Comparison of ENCODE assay signal across 9 cellular contexts in the genomic region with DNA sequence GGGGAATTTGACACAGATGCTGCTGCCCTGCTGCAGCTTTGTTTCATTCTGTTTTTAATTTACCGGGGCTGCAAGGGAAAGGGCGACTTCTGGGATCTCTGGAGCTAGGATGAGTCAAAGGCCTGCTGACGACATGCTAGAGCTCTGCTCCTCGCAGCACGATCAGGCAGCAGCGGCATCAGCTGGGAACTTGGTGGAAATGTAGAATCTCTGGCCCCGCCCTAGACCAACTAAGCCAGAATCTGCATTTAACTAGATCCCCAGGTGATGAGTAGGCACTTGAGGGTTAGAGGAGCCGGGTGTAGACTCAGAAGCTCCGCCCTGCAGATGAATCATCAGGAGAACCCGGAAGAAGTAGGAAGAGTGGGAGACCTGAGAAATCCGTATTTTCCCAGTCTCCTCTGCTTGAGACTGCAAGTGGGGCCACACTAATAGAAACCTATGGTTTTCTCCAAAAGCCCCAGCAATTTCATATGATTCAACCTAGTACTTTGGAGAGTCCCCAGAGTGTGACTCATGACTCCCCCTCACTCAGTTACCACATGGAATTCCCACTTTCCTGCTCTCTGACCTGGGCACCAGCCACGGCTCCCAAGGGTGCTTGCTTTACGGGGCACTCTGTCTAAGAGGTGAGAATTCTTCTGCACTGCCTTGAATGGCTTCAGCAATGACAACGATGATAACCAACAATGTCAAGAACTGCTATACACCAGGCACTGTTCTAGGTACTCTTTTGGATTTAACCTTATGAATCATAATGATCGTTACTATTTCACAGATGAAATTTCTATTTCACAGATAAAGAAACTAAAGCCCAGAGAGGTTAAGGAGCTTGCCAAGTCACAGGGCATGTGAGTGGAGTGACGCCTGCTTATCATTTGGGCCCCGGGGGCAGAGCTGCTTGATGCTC. TPM values are rescaled to one million over a fixed set of nuclear protein-coding genes. Genes with fewer than 3 reads are reported as not detected.
DNase-seq lines count a peak whose midpoint lies in the region; ATAC-seq, FAIRE-seq and TF ChIP-seq lines count a peak whose summit lies in the region.
"Had no signal": no experiment of that assay in that cellular context is flagged by ENCODE, and none has a peak within 500 bp of the region (broad histone marks: within the 10 kb centered on the region; RNA-seq: fewer than 3 reads in every experiment).

No MANE protein-coding gene starts in this region.

- SMC1A ChIA-PET in GM12878 (lab: Charles Lee; ENCODE audit: uncharacterized antibody, unreplicated experiment), result interaction anchor here (0.7 to 2.4 kb wide), 14 partner anchors 17 to 523 kb away, joined by 3 to 10 read pairs (median 3); a partner anchor contains a TSS

- DNase-seq in Panc1 (ENCODE audit: low read depth, low spot score) (peak; percentile 88), GM12878 (ENCODE audit: low read depth, low spot score) (peak; percentile 60), left colon (peak; percentile 37 to 58), NCI-H1092 (lab: John Stamatoyannopoulos, UW) (no peak)
- DNase-seq in stimulated activated effector memory CD8-positive, alpha-beta T cell treated with anti-CD3 and anti-CD28 coated beads, Interleukin-12 subunit alpha, Interleukin-12 subunit beta, amount 100 ng/mL, for 72 hours (ENCODE audit: low spot score in 2 of 2), result peak; percentile 44 to 83

- H3K36me3 ChIP-seq in ACC112 (ENCODE audit: insufficient read depth, low read length) (no peaks in the 10 kb centered on the region), Panc1 (ENCODE audit: control insufficient read depth, insufficient read depth, low read length) (no peaks in the 10 kb centered on the region), GM12878 (ENCODE audit: control insufficient read depth in 2 of 2, insufficient read depth in 2 of 2, low read length in 1 of 2) (no peaks in the 10 kb centered on the region)

- peak overlapping the region; percentile 81 for H3K27ac Mint-ChIP-seq in stimulated activated effector memory CD8-positive, alpha-beta T cell treated with anti-CD3 and anti-CD28 coated beads, Interleukin-12 subunit alpha, Interleukin-12 subunit beta, amount 100 ng/mL, for 72 hours

- peak overlapping the region; percentile 73 for H3K4me3 ChIP-seq in ACC112 (ENCODE audit: low read depth, low read length)
- peak overlapping the region in 1 of 2 experiments; percentile 29; a peak in 3 of 4 replicates for H3K4me3 ChIP-seq in Panc1 (ENCODE audit: low read depth in 2 of 2, low read length in 2 of 2)
- no peak overlapping the region for H3K4me3 ChIP-seq in GM12878

- peaks cover 32% of the 10 kb centered on the region for H3K4me1 Mint-ChIP-seq in stimulated activated effector memory CD8-positive, alpha-beta T cell treated with anti-CD3 and anti-CD28 coated beads, Interleukin-12 subunit alpha, Interleukin-12 subunit beta, amount 100 ng/mL, for 72 hours

- peak; percentile 46 to 71; a peak in 2 of 4 replicates for TF ChIP-seq EP300 in GM12878 (IDR thresholded peaks at IDR 0.05; ENCODE audit: borderline replicate concordance in 1 of 2, control insufficient read depth in 1 of 2, low read depth in 2 of 2, low read length in 2 of 2)

- H2AFZ ChIP-seq in ACC112 (ENCODE audit: low read length, unreplicated experiment) (peak overlapping the region; percentile 70), GM12878 (ENCODE audit: control insufficient read depth, low read depth, low read length) (peak overlapping the region; percentile 31)

- 2% methylated on average over 17 of the region's 17 CpGs for WGBS in GM12878 (ENCODE audit: insufficient coverage, insufficient replicate concordance, low lambda C conversion rate, missing lambda C conversion rate)

- peak overlapping the region; percentile 75 for H3K4me2 ChIP-seq in GM12878 (ENCODE audit: control insufficient read depth, insufficient read depth)

- CTCF ChIA-PET in Panc1 (lab: Charles Lee) (interaction anchor here (1.5 kb wide), 1 partner anchor 44 kb away, joined by 3 read pairs; no protein-coding TSS in a partner anchor), GM12878 (lab: Yijun Ruan, JAX) (interaction anchor here (1.0 to 3.0 kb wide), 7 partner anchors 19 to 212 kb away, joined by 3 to 10 read pairs (median 4); a partner anchor contains a TSS)

- H3K4me3 Mint-ChIP-seq in stimulated activated effector memory CD8-positive, alpha-beta T cell treated with anti-CD3 and anti-CD28 coated beads, Interleukin-12 subunit alpha, Interleukin-12 subunit beta, amount 100 ng/mL, for 72 hours, result peak overlapping the region; percentile 64

- peak overlapping the region; percentile 32 for H3K9ac ChIP-seq in GM12878 (ENCODE audit: control insufficient read depth, insufficient read depth, low read length)

- no TSS peak for BruUV-seq in Panc1 (replicated peaks; lab: Mats Ljungman, UMichigan)
- no TSS peak for BruUV-seq in GM12878 (replicated peaks; lab: Mats Ljungman, UMichigan)

- no peaks in the 10 kb centered on the region for H3K27me3 ChIP-seq in ACC112 (ENCODE audit: insufficient read depth, low read length)
- H3K27me3 ChIP-seq in Panc1 (ENCODE audit: control insufficient read depth, insufficient read depth, low read length), result no peaks in the 10 kb centered on the region
- H3K27me3 ChIP-seq in GM12878 (replicated peaks in 1 of 2; ENCODE audit: control insufficient read depth in 2 of 2, insufficient read depth in 2 of 2, low read length in 1 of 2), result no peaks in the 10 kb centered on the region

- RAD21 ChIA-PET in GM12878 (lab: Charles Lee; ENCODE audit: unreplicated experiment), result interaction anchor here (0.7 to 3.4 kb wide), 15 partner anchors 9 to 522 kb away, joined by 3 to 17 read pairs (median 3); a partner anchor contains a TSS

- intact Hi-C loops in Panc1 (cut with micrococcal nuclease; ENCODE audit: unreplicated experiment) (no loop called here), GM12878 (cut with micrococcal nuclease; ENCODE audit: unreplicated experiment) (loop anchor here (2.0 to 10.0 kb wide), 3 partner anchors 47 to 345 kb away; no protein-coding TSS in a partner anchor), left colon (cut with DNase I, micrococcal nuclease) (no loop called here)

- POLR2A ChIA-PET in Panc1 (lab: Charles Lee), result interaction anchor here (0.6 to 1.0 kb wide), 2 partner anchors 52 to 78 kb away, joined by 4 to 5 read pairs; a partner anchor contains a TSS
- POLR2A ChIA-PET in GM12878 (lab: Charles Lee), result interaction anchor here (0.6 to 1.4 kb wide), 5 partner anchors 10 to 142 kb away, joined by 3 to 5 read pairs (median 4); no protein-coding TSS in a partner anchor

- H3K36me3 Mint-ChIP-seq in stimulated activated effector memory CD8-positive, alpha-beta T cell treated with anti-CD3 and anti-CD28 coated beads, Interleukin-12 subunit alpha, Interleukin-12 subunit beta, amount 100 ng/mL, for 72 hours, result no peaks in the 10 kb centered on the region

- peak; percentile 39 for TF ChIP-seq RAD21 in GM12878 (IDR thresholded peaks at IDR 0.05; ENCODE audit: insufficient read depth, low read depth, low read length)

- no peaks in the 10 kb centered on the region for H3K9me3 Mint-ChIP-seq in stimulated activated effector memory CD8-positive, alpha-beta T cell treated with anti-CD3 and anti-CD28 coated beads, Interleukin-12 subunit alpha, Interleukin-12 subunit beta, amount 100 ng/mL, for 72 hours

- peak; percentile 40 for ATAC-seq in GM18861 (IDR thresholded peaks at IDR 0.05; ENCODE audit: unreplicated experiment)
- peak; percentile 59 for ATAC-seq in HG03378 (IDR thresholded peaks at IDR 0.05; ENCODE audit: unreplicated experiment)
- peak; percentile 93 for ATAC-seq in Panc1
- ATAC-seq in GM12878, result peak; percentile 78
- ATAC-seq in left colon, result peak; percentile 90
- ATAC-seq in stimulated activated effector memory CD8-positive, alpha-beta T cell treated with anti-CD3 and anti-CD28 coated beads, Interleukin-12 subunit alpha, Interleukin-12 subunit beta, amount 100 ng/mL, for 72 hours, result peak; percentile 93

- no peak for FAIRE-seq in GM12878 (lab: Jason Lieb, UNC)
- FAIRE-seq: GM18507 had no signal

- H4K20me1 ChIP-seq in GM12878 (ENCODE audit: control insufficient read depth, insufficient read depth), result no peaks in the 10 kb centered on the region

- H3K27ac ChIP-seq in ACC112 (ENCODE audit: low read depth, low read length) (peak overlapping the region; percentile 97), Panc1 (ENCODE audit: low read length) (peak overlapping the region; percentile 68), GM12878 (ENCODE audit: control insufficient read depth, insufficient read depth) (peak overlapping the region; percentile 71)

- H3K4me1 ChIP-seq in ACC112 (ENCODE audit: control insufficient read depth, insufficient read depth, low read length, unreplicated experiment), result peaks cover 40% of the 10 kb centered on the region
- peaks cover 10% of the 10 kb centered on the region for H3K4me1 ChIP-seq in Panc1 (ENCODE audit: control insufficient read depth, insufficient read depth, low read length)
- peaks cover 44% of the 10 kb centered on the region for H3K4me1 ChIP-seq in GM12878 (ENCODE audit: control insufficient read depth, insufficient read depth, low read length)

- in situ Hi-C loops in Panc1 (cut with HindIII; ENCODE audit: low pct_unique_long_range_greater_than_20kb, low sequenced_read_pairs), result no loop called here
- in situ Hi-C loops in GM12878 (cut with MboI), result no loop called here

- H3K9me3 ChIP-seq in Panc1 (ENCODE audit: control insufficient read depth, insufficient read depth, low read depth, low read length) (no peaks in the 10 kb centered on the region), GM12878 (replicated peaks; ENCODE audit: control insufficient read depth, insufficient read depth, low read length) (peaks cover 4% of the 10 kb centered on the region; the same call in 2 of the 3 replicates)

- H3K79me2 ChIP-seq in ACC112 (ENCODE audit: control insufficient read depth, insufficient read depth, low read length, unreplicated experiment) (no peaks in the 10 kb centered on the region), GM12878 (ENCODE audit: control insufficient read depth, insufficient read depth, low read length) (no peaks in the 10 kb centered on the region)

- TF ChIP-seq CTCF in Panc1 (IDR thresholded peaks at IDR 0.05) (no peak), GM12878 (IDR thresholded peaks at IDR 0.05 in 2 of 3, conservative IDR thresholded peaks at IDR 0.05 in 1 of 3; ENCODE audit: control insufficient read depth in 2 of 3, extremely low read depth in 1 of 3, insufficient read depth in 1 of 3, low read depth in 3 of 3, low read length in 3 of 3) (peak in 1 of 3 experiments; percentile 30; a peak in 2 of 6 replicates)

- TF ChIP-seq POLR2A in GM12878 (IDR thresholded peaks at IDR 0.05; ENCODE audit: low read depth, low read length), result no peak

RNA-seq across cellular contexts. Expression of a gene that starts 18.1 kb away (rescaled TPM):
- total RNA-seq in Panc1 (2021; ENCODE audit: unreplicated experiment) (22.7 TPM), GM12878 (2014; rRNA removed) (45.4 and 54.7 TPM in 2 replicates), GM12878 (2014; rRNA removed; fragmentation: Illumina TruSeq; extraction: Trizol) (32.7 and 36.9 TPM in 2 replicates), GM12878 (2021) (55.4 and 63.2 TPM in 2 replicates), left colon (1 to 10 TPM; 1.2 to 2.7 TPM)
- polyA plus RNA-seq in Panc1 (2012; ENCODE audit: insufficient read length), result 43.9 TPM
- 1.7 TPM in 2 replicates for total RNA-seq in GM12878 (2013; cell fraction: nucleolus; rRNA removed)
- polyA plus RNA-seq in GM12878 (2011; ENCODE audit: low read depth), result 6.2 TPM
- polyA plus RNA-seq in GM12878 (2011; rRNA removed) (1.7 and 3.6 TPM in 2 replicates), GM12878 (2014; fragmentation: Illumina TruSeq; extraction: Trizol) (14.3 and 30.9 TPM in 2 replicates), GM12878 (2014; fragmentation: Nextera tagmentation; extraction: Ambion mirVana) (1 to 10 TPM; 2.6 to 5.8 TPM), GM12878 (2014; rRNA removed) (75.2 and 81.4 TPM in 2 replicates), GM12878 (2016; fragmentation: Nextera tagmentation; extraction: Ambion mirVana) (10 to 100 TPM in 1 of 2 experiments, 1 to 10 TPM in 1; 7.9 to 11.6 TPM)
- 3.4 and 5.6 TPM in 2 replicates for polyA plus RNA-seq in GM12878 (2011; cell fraction: cytosol; rRNA removed)
- polyA plus RNA-seq in GM12878 (2011; cell fraction: nucleus; rRNA removed), result 2.8 and 3.0 TPM in 2 replicates
- polyA plus RNA-seq in GM12878 (2012), result 19.4 and 30.4 TPM in 2 replicates
- 2.8 and 4.0 TPM in 2 replicates for polyA minus RNA-seq in GM12878 (2011; rRNA and poly(A)+ RNA removed)
- polyA minus RNA-seq in GM12878 (2011; cell fraction: cytosol; rRNA and poly(A)+ RNA removed), result 0.67 and 1.7 TPM in 2 replicates
- 0.86 and 1.1 TPM in 2 replicates for polyA minus RNA-seq in GM12878 (2011; cell fraction: nucleus; rRNA and poly(A)+ RNA removed)

RNA-seq across cellular contexts. Expression of a gene that starts 49.4 kb away (rescaled TPM):
- total RNA-seq in Panc1 (2021; ENCODE audit: unreplicated experiment) (27.0 TPM), GM12878 (2014; rRNA removed) (51.4 and 56.9 TPM in 2 replicates), GM12878 (2014; rRNA removed; fragmentation: Illumina TruSeq; extraction: Trizol) (19.6 and 22.8 TPM in 2 replicates), GM12878 (2021) (32.4 and 32.9 TPM in 2 replicates), left colon (10 to 100 TPM in 1 of 2 donors, 1 to 10 TPM in 1; 9.9 to 13.8 TPM)
- 56.3 TPM for polyA plus RNA-seq in Panc1 (2012; ENCODE audit: insufficient read length)
- total RNA-seq in GM12878 (2013; cell fraction: nucleolus; rRNA removed), result 80.6 and 82.0 TPM in 2 replicates
- polyA plus RNA-seq in GM12878 (2011; ENCODE audit: low read depth), result 9.2 TPM
- polyA plus RNA-seq in GM12878 (2011; rRNA removed) (25.3 and 26.6 TPM in 2 replicates), GM12878 (2014; fragmentation: Illumina TruSeq; extraction: Trizol) (8.2 and 11.4 TPM in 2 replicates), GM12878 (2014; fragmentation: Nextera tagmentation; extraction: Ambion mirVana) (10 to 100 TPM in 1 of 2 experiments, 1 to 10 TPM in 1; 7.1 to 14.2 TPM), GM12878 (2014; rRNA removed) (62.6 and 67.1 TPM in 2 replicates), GM12878 (2016; fragmentation: Nextera tagmentation; extraction: Ambion mirVana) (10 to 100 TPM; 54.6 to 59.3 TPM)
- polyA plus RNA-seq in GM12878 (2011; cell fraction: cytosol; rRNA removed), result 35.6 and 60.0 TPM in 2 replicates
- 35.9 and 43.3 TPM in 2 replicates for polyA plus RNA-seq in GM12878 (2011; cell fraction: nucleus; rRNA removed)
- polyA plus RNA-seq in GM12878 (2012), result 17.4 and 18.7 TPM in 2 replicates
- 25.8 and 28.8 TPM in 2 replicates for polyA minus RNA-seq in GM12878 (2011; rRNA and poly(A)+ RNA removed)
- polyA minus RNA-seq in GM12878 (2011; cell fraction: cytosol; rRNA and poly(A)+ RNA removed), result 5.7 and 10.1 TPM in 2 replicates
- 20.2 and 40.2 TPM in 2 replicates for polyA minus RNA-seq in GM12878 (2011; cell fraction: nucleus; rRNA and poly(A)+ RNA removed)

RNA-seq across cellular contexts. Expression of a gene that starts 52.0 kb away (rescaled TPM):
- total RNA-seq in Panc1 (2021; ENCODE audit: unreplicated experiment) (33.3 TPM), GM12878 (2014; rRNA removed) (47.0 and 49.5 TPM in 2 replicates), GM12878 (2014; rRNA removed; fragmentation: Illumina TruSeq; extraction: Trizol) (17.8 and 22.7 TPM in 2 replicates), GM12878 (2021) (46.6 and 47.6 TPM in 2 replicates), left colon (10 to 100 TPM; 19.5 to 54.3 TPM)
- polyA plus RNA-seq in Panc1 (2012; ENCODE audit: insufficient read length), result 80.7 TPM
- 2.4 and 3.7 TPM in 2 replicates for total RNA-seq in GM12878 (2013; cell fraction: nucleolus; rRNA removed)
- 6.1 TPM for polyA plus RNA-seq in GM12878 (2011; ENCODE audit: low read depth)
- polyA plus RNA-seq in GM12878 (2011; rRNA removed) (2.3 and 4.9 TPM in 2 replicates), GM12878 (2014; fragmentation: Illumina TruSeq; extraction: Trizol) (9.6 and 23.1 TPM in 2 replicates), GM12878 (2014; fragmentation: Nextera tagmentation; extraction: Ambion mirVana) (1 to 10 TPM; 2.2 to 6.0 TPM), GM12878 (2014; rRNA removed) (46.1 and 49.3 TPM in 2 replicates), GM12878 (2016; fragmentation: Nextera tagmentation; extraction: Ambion mirVana) (10 to 100 TPM; 39.5 to 44.0 TPM)
- 4.5 and 6.8 TPM in 2 replicates for polyA plus RNA-seq in GM12878 (2011; cell fraction: cytosol; rRNA removed)
- 4.8 and 7.0 TPM in 2 replicates for polyA plus RNA-seq in GM12878 (2011; cell fraction: nucleus; rRNA removed)
- polyA plus RNA-seq in GM12878 (2012), result 11.6 and 23.7 TPM in 2 replicates
- polyA minus RNA-seq in GM12878 (2011; rRNA and poly(A)+ RNA removed), result 3.7 and 4.4 TPM in 2 replicates
- 3.1 and 4.2 TPM in 2 replicates for polyA minus RNA-seq in GM12878 (2011; cell fraction: cytosol; rRNA and poly(A)+ RNA removed)
- 1.5 and 3.1 TPM in 2 replicates for polyA minus RNA-seq in GM12878 (2011; cell fraction: nucleus; rRNA and poly(A)+ RNA removed)

Comparison
In these comparisons a context has a peak if more than half of its experiments do, and no peak if none do; other contexts are left out.
1. ATAC-seq: peak in every context shown above with its lines; median percentile 93 in Panc1; 93 in stimulated activated effector memory CD8-positive, alpha-beta T cell treated with anti-CD3 and anti-CD28 coated beads, Interleukin-12 subunit alpha, Interleukin-12 subunit beta, amount 100 ng/mL, for 72 hours; 90 in left colon; 78 in GM12878; 59 in HG03378; 40 in GM18861.